ENCODE assay signal across 8 cellular contexts in the genomic region with DNA sequence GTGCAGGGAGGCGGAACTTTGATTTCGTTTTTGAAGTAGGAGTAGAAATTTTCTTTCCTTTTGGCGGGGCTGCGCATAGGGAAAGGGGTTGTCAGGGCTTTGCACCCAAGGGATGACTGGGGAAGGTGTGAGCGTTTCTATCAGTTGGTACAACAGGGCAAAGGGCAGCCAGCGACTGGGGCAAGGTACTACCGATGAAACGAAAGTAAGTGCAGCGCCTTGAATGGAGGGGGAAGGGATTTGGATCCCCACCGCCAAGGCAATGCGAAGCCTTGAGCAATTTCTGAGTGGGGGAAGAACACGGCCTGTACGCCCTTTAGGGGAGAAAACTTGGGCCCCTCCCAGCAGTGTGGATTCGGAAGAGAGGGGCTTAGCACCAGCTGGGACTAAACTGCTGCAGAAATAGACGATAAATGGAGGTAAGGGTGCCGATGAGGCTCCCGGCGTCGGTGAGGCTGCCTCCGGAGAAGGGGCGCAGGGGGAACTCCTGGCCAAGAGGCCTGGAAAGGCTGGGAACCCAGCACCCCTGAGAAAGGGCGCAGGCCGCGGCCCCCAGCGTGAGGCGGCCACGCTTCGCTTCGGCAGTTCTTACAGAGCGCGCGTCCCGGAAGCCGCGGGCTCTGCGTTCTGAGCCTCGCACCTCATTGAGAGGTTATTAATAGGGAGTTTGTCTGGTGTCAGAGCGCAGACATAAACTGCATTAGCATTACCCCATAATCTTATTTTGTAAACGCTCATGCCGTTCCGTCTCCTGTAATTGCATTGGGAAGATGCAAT. TPM values are rescaled to one million over a fixed set of nuclear protein-coding genes. Genes with fewer than 3 reads are reported as not detected.
DNase-seq lines count a peak whose midpoint lies in the region; ATAC-seq and TF ChIP-seq lines count a peak whose summit lies in the region.

No MANE protein-coding gene starts in this region.

- H3K4me1 ChIP-seq in RWPE2 (ENCODE audit: insufficient read depth, poor library complexity, severe bottlenecking), result no peaks in the 10 kb centered on the region

- H4K20me1 ChIP-seq in neural cell (ENCODE audit: insufficient read depth), result no peaks in the 10 kb centered on the region

- H3K4me3 Mint-ChIP-seq in effector memory CD8-positive, alpha-beta T cell, result peak overlapping the region; percentile 95 to 100

- TF ChIP-seq CTCF in GM12865 (IDR thresholded peaks at IDR 0.05; ENCODE audit: insufficient read depth, low read depth, low read length, missing control alignments), result no peak
- no peak for TF ChIP-seq CTCF in RWPE2 (IDR thresholded peaks at IDR 0.05; ENCODE audit: poor library complexity, severe bottlenecking)
- TF ChIP-seq CTCF in neural cell (IDR thresholded peaks at IDR 0.05; ENCODE audit: poor library complexity, severe bottlenecking), result no peak

- DNase-seq in GM12865 (ENCODE audit: low read depth) (peak; percentile 16), RWPE2 (ENCODE audit: low spot score) (no peak), 8988T (no peak), NCI-H2227 (lab: John Stamatoyannopoulos, UW; ENCODE audit: unreplicated experiment) (no peak), DMS79 (lab: John Stamatoyannopoulos, UW) (no peak)
- peak in 2 of 3 experiments; percentile 33 to 37 for DNase-seq in effector memory CD8-positive, alpha-beta T cell

- H2AFZ ChIP-seq in neural cell (ENCODE audit: low read depth, low read length), result no peak overlapping the region

- H3K79me2 ChIP-seq in neural cell (replicated peaks; ENCODE audit: insufficient read depth, low read length), result no peaks in the 10 kb centered on the region

- peaks cover 48 to 78% of the 10 kb centered on the region in 2 donors for H3K27me3 Mint-ChIP-seq in effector memory CD8-positive, alpha-beta T cell

- TF ChIP-seq EP300 in neural cell (conservative IDR thresholded peaks at IDR 0.05; ENCODE audit: poor library complexity, severe bottlenecking), result no peak

- H3K36me3 ChIP-seq in RWPE2 (ENCODE audit: low read depth) (no peaks in the 10 kb centered on the region), neural cell (ENCODE audit: insufficient read depth, low read length) (no peaks in the 10 kb centered on the region)

- H3F3A ChIP-seq in neural cell (ENCODE audit: insufficient read depth, low read length, poor library complexity, severe bottlenecking), result no peaks in the 10 kb centered on the region

- H3K27ac Mint-ChIP-seq in effector memory CD8-positive, alpha-beta T cell, result peak overlapping the region; percentile 87 to 93

- ATAC-seq in RWPE2 (ENCODE audit: low read depth) (no peak), HG02852 (IDR thresholded peaks at IDR 0.05; ENCODE audit: unreplicated experiment) (no peak)
- peak; percentile 86 for ATAC-seq in effector memory CD8-positive, alpha-beta T cell (replicated peaks)

- H3K9ac ChIP-seq in neural cell (ENCODE audit: low read length), result no peak overlapping the region

- H3K4me3 ChIP-seq in GM12865 (ENCODE audit: low read depth, low read length) (peak overlapping the region; percentile 44), RWPE2 (ENCODE audit: severe bottlenecking) (peak overlapping the region; percentile 19), neural cell (ENCODE audit: low read length) (peak overlapping the region; percentile 45)

- TF ChIP-seq RAD21 in neural cell (conservative IDR thresholded peaks at IDR 0.05), result no peak

- H3K27me3 ChIP-seq in RWPE2 (ENCODE audit: insufficient read depth, poor library complexity, severe bottlenecking) (peaks cover 47% of the 10 kb centered on the region), neural cell (ENCODE audit: insufficient read depth, low read depth, low read length) (peaks cover 98% of the 10 kb centered on the region)

- H3K4me2 ChIP-seq in neural cell (ENCODE audit: low read length), result no peak overlapping the region

- no peaks in the 10 kb centered on the region for H3K9me3 ChIP-seq in RWPE2 (ENCODE audit: severe bottlenecking)
- H3K9me3 ChIP-seq in neural cell (ENCODE audit: low read length), result no peaks in the 10 kb centered on the region

- no peaks in the 10 kb centered on the region for H3K9me3 Mint-ChIP-seq in effector memory CD8-positive, alpha-beta T cell

- no peaks in the 10 kb centered on the region for H3K9me2 ChIP-seq in neural cell (ENCODE audit: insufficient read depth, low read length)

- peaks cover 3% of the 10 kb centered on the region for H3K36me3 Mint-ChIP-seq in effector memory CD8-positive, alpha-beta T cell (ENCODE audit: insufficient read depth)

- H3K27ac ChIP-seq in RWPE2 (ENCODE audit: poor library complexity, severe bottlenecking) (no peak overlapping the region), neural cell (ENCODE audit: low read length) (no peak overlapping the region)

- peaks cover 26 to 27% of the 10 kb centered on the region in 2 donors for H3K4me1 Mint-ChIP-seq in effector memory CD8-positive, alpha-beta T cell (ENCODE audit: low read depth in 2 of 2)

TF ChIP-seq in neural cell, 6 proteins besides CTCF, POLR2A, EP300 and RAD21:
- TF ChIP-seq EZH2 (IDR thresholded peaks at IDR 0.05; ENCODE audit: borderline replicate concordance, insufficient read depth, low read length, poor library complexity, severe bottlenecking), result peak; percentile 59
- TF ChIP-seq MXI1 (conservative IDR thresholded peaks at IDR 0.05; ENCODE audit: poor library complexity, severe bottlenecking), result no peak

RNA-seq across cellular contexts. Expression of gene TLX1, which starts 10.0 kb away (rescaled TPM):
- not detected in 2 replicates for polyA plus RNA-seq in neural cell
- not detected in 2 replicates for polyA minus RNA-seq in neural cell

RNA-seq across cellular contexts. Expression of gene KAZALD1, which starts 59.3 kb away (rescaled TPM):
- polyA plus RNA-seq in neural cell, result 1.2 and 1.6 TPM in 2 replicates
- 1.5 and 1.6 TPM in 2 replicates for polyA minus RNA-seq in neural cell

Comparison
In these comparisons a context has a peak if more than half of its experiments do, and no peak if none do; other contexts are left out.
1. DNase-seq: peak in GM12865 (single experiment) and effector memory CD8-positive, alpha-beta T cell (2 of 3); none in RWPE2 (single experiment), 8988T (single experiment), NCI-H2227 (single experiment) and DMS79 (single experiment).
2. Peak in every context shown above with its lines, with median percentiles within 50 percentile points of each other: H3K4me3 ChIP-seq.